11 cellular contexts compared by ENCODE assay signal in genomic region chr2:42951263-42951938, GRCh38.
DNase-seq lines count a peak whose midpoint lies in the region; TF ChIP-seq lines count a peak whose summit lies in the region.
"Had no signal": no experiment of that assay in that cellular context is flagged by ENCODE, and none has a peak within 500 bp of the region (broad histone marks: within the 10 kb centered on the region; RNA-seq: fewer than 3 reads in every experiment).

No MANE protein-coding gene starts in this region.

- H3K36me3 ChIP-seq in MG63 (no peaks in the 10 kb centered on the region), duodenal mucosa (ENCODE audit: control insufficient read depth in 1 of 2, insufficient read depth in 2 of 2, low read length in 2 of 2) (no peaks in the 10 kb centered on the region), liver (ENCODE audit: control insufficient read depth in 4 of 4, insufficient read depth in 3 of 4, low read depth in 1 of 4, low read length in 3 of 4) (no peaks in the 10 kb centered on the region), subcutaneous abdominal adipose tissue (ENCODE audit: control insufficient read depth in 5 of 5, insufficient read depth in 5 of 5, low read length in 5 of 5) (no peaks in the 10 kb centered on the region), transverse colon (no peaks in the 10 kb centered on the region), Karpas-422 (ENCODE audit: insufficient read depth, low read length) (no peaks in the 10 kb centered on the region)

- H3K4me3 ChIP-seq in MG63 (no peak overlapping the region), duodenal mucosa (ENCODE audit: low read depth in 1 of 2, low read length in 2 of 2) (no peak overlapping the region), liver (ENCODE audit: low read depth in 1 of 3, low read length in 3 of 3) (no peak overlapping the region), subcutaneous abdominal adipose tissue (ENCODE audit: low read depth in 1 of 5, low read length in 5 of 5) (no peak overlapping the region), transverse colon (no peak overlapping the region), Karpas-422 (ENCODE audit: low read length) (no peak overlapping the region)

- in situ Hi-C loops in transverse colon (cut with MboI; ENCODE audit: low pct_ligation_motif_present in 1 of 4, low pct_unique_long_range_greater_than_20kb in 1 of 4, low sequenced_read_pairs in 3 of 4), result loop anchor here in 3 of 4 donors (10.0 to 25.0 kb wide), 3 partner anchors 283 to 536 kb away; no protein-coding TSS in a partner anchor
- in situ Hi-C loops in ACHN (cut with HindIII; ENCODE audit: low pct_ligation_motif_present, low pct_unique_long_range_greater_than_20kb, low sequenced_read_pairs), result no loop called here

- H3K9me3 ChIP-seq in MG63, result no peaks in the 10 kb centered on the region
- H3K9me3 ChIP-seq in duodenal mucosa (ENCODE audit: control insufficient read depth in 1 of 2, low read length in 2 of 2), result no peaks in the 10 kb centered on the region
- no peaks in the 10 kb centered on the region for H3K9me3 ChIP-seq in liver (ENCODE audit: control insufficient read depth in 4 of 4, low read length in 3 of 4)
- no peaks in the 10 kb centered on the region for H3K9me3 ChIP-seq in subcutaneous abdominal adipose tissue (ENCODE audit: control insufficient read depth in 5 of 5, low read length in 5 of 5)
- no peaks in the 10 kb centered on the region for H3K9me3 ChIP-seq in transverse colon
- no peaks in the 10 kb centered on the region for H3K9me3 ChIP-seq in Karpas-422 (ENCODE audit: low read length)

- TF ChIP-seq RAD21 in liver (IDR thresholded peaks at IDR 0.05), result peak; percentile 9 to 34

- peak; percentile 63 for DNase-seq in MG63
- DNase-seq in transverse colon, result no peak
- DNase-seq in Karpas-422, result no peak
- no peak for DNase-seq in ACHN
- DNase-seq in H4 (ENCODE audit: low spot score), result no peak
- DNase-seq: NCI-H187 treated with DMSO at 0.1 percent for 48 hours; PC-3; stimulated activated naive CD4-positive, alpha-beta T cell treated with Interleukin-2 at 50 U/mL for 16 hours had no signal

- no peak for TF ChIP-seq EP300 in transverse colon (IDR thresholded peaks at IDR 0.05; ENCODE audit: low read depth)

- no peak overlapping the region for H2AFZ ChIP-seq in Karpas-422 (ENCODE audit: low read length)

- H3K27ac ChIP-seq in duodenal mucosa (ENCODE audit: low read depth, low read length) (peak overlapping the region; percentile 5), liver (ENCODE audit: low read depth in 1 of 2, low read length in 2 of 2) (peak overlapping the region; percentile 5 to 41), subcutaneous abdominal adipose tissue (ENCODE audit: low read depth, low read length) (peak overlapping the region; percentile 77), transverse colon (peak overlapping the region in 2 of 4 donors; percentile 4 to 14), Karpas-422 (ENCODE audit: low read length) (no peak overlapping the region)

- H3K79me2 ChIP-seq in Karpas-422 (ENCODE audit: low read length), result no peaks in the 10 kb centered on the region

- H4K20me1 ChIP-seq in Karpas-422 (ENCODE audit: insufficient read depth, low read depth, low read length), result no peaks in the 10 kb centered on the region

- intact Hi-C loops in transverse colon (cut with DNase I; ENCODE audit: low total_unique reads), result no loop called here

- H3K4me1 ChIP-seq in duodenal mucosa (ENCODE audit: control insufficient read depth in 1 of 2, insufficient read depth in 2 of 2, low read length in 2 of 2) (peaks cover 41 to 56% of the 10 kb centered on the region in 2 donors), liver (ENCODE audit: control insufficient read depth in 4 of 4, insufficient read depth in 4 of 4, low read length in 3 of 4) (peaks cover 9 to 27% (median 18%) of the 10 kb centered on the region in 4 donors), subcutaneous abdominal adipose tissue (ENCODE audit: control insufficient read depth in 5 of 5, insufficient read depth in 5 of 5, low read length in 5 of 5) (peaks cover 18 to 64% (median 41%) of the 10 kb centered on the region in 5 donors), transverse colon (peaks cover 5 to 28% (median 19%) of the 10 kb centered on the region in 4 donors), Karpas-422 (ENCODE audit: low read length) (no peaks in the 10 kb centered on the region)

- no peak for TF ChIP-seq CTCF in liver (IDR thresholded peaks at IDR 0.05; ENCODE audit: low read depth, low read length, missing input control)
- no peak for TF ChIP-seq CTCF in transverse colon (IDR thresholded peaks at IDR 0.05)

- WGBS in liver, result 70% methylated on average over 8 of the region's 8 CpGs
- 33 to 79% methylated on average over 1 to 8 of the region's 8 CpGs for WGBS in transverse colon (ENCODE audit: low coverage in 1 of 2), 2 donors

- TF ChIP-seq POLR2A in transverse colon (IDR thresholded peaks at IDR 0.05), result no peak

- H3K4me2 ChIP-seq in Karpas-422 (ENCODE audit: low read depth, low read length, poor library complexity, severe bottlenecking), result no peak overlapping the region

- H3K9me2 ChIP-seq in Karpas-422 (replicated peaks; ENCODE audit: insufficient read depth, low read length), result no peaks in the 10 kb centered on the region

- H3K9ac ChIP-seq in duodenal mucosa (ENCODE audit: low read depth in 1 of 2, low read length in 2 of 2), result no peak overlapping the region
- H3K9ac ChIP-seq in liver (ENCODE audit: low read depth in 1 of 2, low read length in 2 of 2), result no peak overlapping the region
- H3K9ac ChIP-seq in subcutaneous abdominal adipose tissue (ENCODE audit: low read length in 5 of 5), result peak overlapping the region in 2 of 5 donors; percentile 39 to 44
- no peak overlapping the region for H3K9ac ChIP-seq in Karpas-422 (ENCODE audit: low read length)

- H3K27me3 ChIP-seq in MG63, result no peaks in the 10 kb centered on the region
- no peaks in the 10 kb centered on the region for H3K27me3 ChIP-seq in duodenal mucosa (ENCODE audit: control insufficient read depth in 1 of 2, insufficient read depth in 2 of 2, low read length in 2 of 2)
- H3K27me3 ChIP-seq in liver (ENCODE audit: control insufficient read depth in 4 of 4, insufficient read depth in 4 of 4, low read length in 3 of 4), result no peaks in the 10 kb centered on the region
- no peaks in the 10 kb centered on the region for H3K27me3 ChIP-seq in subcutaneous abdominal adipose tissue (ENCODE audit: control insufficient read depth in 5 of 5, insufficient read depth in 4 of 5, low read length in 5 of 5)
- no peaks in the 10 kb centered on the region for H3K27me3 ChIP-seq in transverse colon
- no peaks in the 10 kb centered on the region for H3K27me3 ChIP-seq in Karpas-422 (ENCODE audit: low read length)

TF ChIP-seq in liver, 16 proteins besides CTCF, POLR2A, EP300 and RAD21 (continues in another document):
- TF ChIP-seq, protein P1, sequence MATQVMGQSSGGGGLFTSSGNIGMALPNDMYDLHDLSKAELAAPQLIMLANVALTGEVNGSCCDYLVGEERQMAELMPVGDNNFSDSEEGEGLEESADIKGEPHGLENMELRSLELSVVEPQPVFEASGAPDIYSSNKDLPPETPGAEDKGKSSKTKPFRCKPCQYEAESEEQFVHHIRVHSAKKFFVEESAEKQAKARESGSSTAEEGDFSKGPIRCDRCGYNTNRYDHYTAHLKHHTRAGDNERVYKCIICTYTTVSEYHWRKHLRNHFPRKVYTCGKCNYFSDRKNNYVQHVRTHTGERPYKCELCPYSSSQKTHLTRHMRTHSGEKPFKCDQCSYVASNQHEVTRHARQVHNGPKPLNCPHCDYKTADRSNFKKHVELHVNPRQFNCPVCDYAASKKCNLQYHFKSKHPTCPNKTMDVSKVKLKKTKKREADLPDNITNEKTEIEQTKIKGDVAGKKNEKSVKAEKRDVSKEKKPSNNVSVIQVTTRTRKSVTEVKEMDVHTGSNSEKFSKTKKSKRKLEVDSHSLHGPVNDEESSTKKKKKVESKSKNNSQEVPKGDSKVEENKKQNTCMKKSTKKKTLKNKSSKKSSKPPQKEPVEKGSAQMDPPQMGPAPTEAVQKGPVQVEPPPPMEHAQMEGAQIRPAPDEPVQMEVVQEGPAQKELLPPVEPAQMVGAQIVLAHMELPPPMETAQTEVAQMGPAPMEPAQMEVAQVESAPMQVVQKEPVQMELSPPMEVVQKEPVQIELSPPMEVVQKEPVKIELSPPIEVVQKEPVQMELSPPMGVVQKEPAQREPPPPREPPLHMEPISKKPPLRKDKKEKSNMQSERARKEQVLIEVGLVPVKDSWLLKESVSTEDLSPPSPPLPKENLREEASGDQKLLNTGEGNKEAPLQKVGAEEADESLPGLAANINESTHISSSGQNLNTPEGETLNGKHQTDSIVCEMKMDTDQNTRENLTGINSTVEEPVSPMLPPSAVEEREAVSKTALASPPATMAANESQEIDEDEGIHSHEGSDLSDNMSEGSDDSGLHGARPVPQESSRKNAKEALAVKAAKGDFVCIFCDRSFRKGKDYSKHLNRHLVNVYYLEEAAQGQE (IDR thresholded peaks at IDR 0.05), result no peak
- TF ChIP-seq HNF4A (conservative IDR thresholded peaks at IDR 0.05) (peak in 1 of 2 donors; percentile 8), FOXA2 (IDR thresholded peaks at IDR 0.05) (no peak), YY1 (IDR thresholded peaks at IDR 0.05) (no peak), TAF1 (conservative IDR thresholded peaks at IDR 0.05) (no peak), GABPA (IDR thresholded peaks at IDR 0.05 in 1 of 2, conservative IDR thresholded peaks at IDR 0.05 in 1 of 2) (no peak), EGR1 (IDR thresholded peaks at IDR 0.05; ENCODE audit: low read depth in 2 of 2) (no peak), SP1 (IDR thresholded peaks at IDR 0.05) (no peak), ATF3 (IDR thresholded peaks at IDR 0.05) (no peak), HNF4G (IDR thresholded peaks at IDR 0.05) (no peak)
- TF ChIP-seq, protein P2, sequence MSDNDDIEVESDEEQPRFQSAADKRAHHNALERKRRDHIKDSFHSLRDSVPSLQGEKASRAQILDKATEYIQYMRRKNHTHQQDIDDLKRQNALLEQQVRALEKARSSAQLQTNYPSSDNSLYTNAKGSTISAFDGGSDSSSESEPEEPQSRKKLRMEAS (IDR thresholded peaks at IDR 0.05), result peak; percentile 42
